11 cellular contexts compared by ENCODE assay signal in the genomic region with DNA sequence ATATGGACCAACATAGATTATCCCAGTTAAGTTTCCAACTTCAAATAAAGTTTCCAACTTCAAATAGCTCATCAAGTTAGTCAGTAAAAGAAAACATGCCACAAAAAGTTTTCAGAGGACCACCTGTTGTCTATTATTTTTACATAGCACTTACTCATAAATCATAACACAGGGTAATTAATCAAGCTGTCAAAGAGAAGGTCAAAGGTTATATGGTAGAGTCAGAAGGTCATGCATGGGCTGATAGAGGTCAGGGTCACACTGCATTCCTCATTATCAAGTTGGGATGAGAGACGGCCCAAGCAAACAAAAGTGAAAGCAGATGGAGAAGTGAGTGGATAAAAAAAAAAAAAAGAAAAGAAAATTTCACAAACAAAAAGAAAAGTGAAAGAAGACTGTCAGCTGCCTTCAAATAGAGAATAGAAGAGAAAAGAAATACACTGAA.
A peak's percentile ranks its signal among the peaks of the same experiment; 100 is the strongest.
DNase-seq lines count a peak whose midpoint lies in the region; ATAC-seq and TF ChIP-seq lines count a peak whose summit lies in the region.
"Had no signal": no experiment of that assay in that cellular context is flagged by ENCODE, and none has a peak within 500 bp of the region (broad histone marks: within the 10 kb centered on the region; RNA-seq: fewer than 3 reads in every experiment).

No MANE protein-coding gene starts in this region.

- no peak overlapping the region for H3K27ac ChIP-seq in foreskin keratinocyte
- H3K27ac ChIP-seq: suprapubic skin had no signal

- H3K36me3 Mint-ChIP-seq in activated T-helper 17 cell treated with anti-CD3 and anti-CD28 coated beads, Interleukin-2, amount 50 U/mL, for 72 hours (ENCODE audit: low read depth) = no peaks in the 10 kb centered on the region
- H3K36me3 Mint-ChIP-seq: mesothelial cell of epicardium had no signal

- peak overlapping the region; percentile 24 for H3K4me3 Mint-ChIP-seq in activated T-helper 17 cell treated with anti-CD3 and anti-CD28 coated beads, Interleukin-2, amount 50 U/mL, for 72 hours
- H3K4me3 Mint-ChIP-seq: mesothelial cell of epicardium had no signal

- H3K27me3 ChIP-seq in foreskin keratinocyte = no peaks in the 10 kb centered on the region
- H3K27me3 ChIP-seq: suprapubic skin had no signal

- H3K27ac Mint-ChIP-seq in activated T-helper 17 cell treated with anti-CD3 and anti-CD28 coated beads, Interleukin-2, amount 50 U/mL, for 72 hours = no peak overlapping the region
- H3K27ac Mint-ChIP-seq: mesothelial cell of epicardium had no signal

- H3K27me3 Mint-ChIP-seq in activated T-helper 17 cell treated with anti-CD3 and anti-CD28 coated beads, Interleukin-2, amount 50 U/mL, for 72 hours = no peaks in the 10 kb centered on the region

- no peak for TF ChIP-seq CTCF in foreskin keratinocyte (conservative IDR thresholded peaks at IDR 0.05)

- no peaks in the 10 kb centered on the region for H3K9me3 Mint-ChIP-seq in activated T-helper 17 cell treated with anti-CD3 and anti-CD28 coated beads, Interleukin-2, amount 50 U/mL, for 72 hours
- H3K9me3 Mint-ChIP-seq: mesothelial cell of epicardium had no signal

- no peaks in the 10 kb centered on the region for H3K4me1 Mint-ChIP-seq in activated T-helper 17 cell treated with anti-CD3 and anti-CD28 coated beads, Interleukin-2, amount 50 U/mL, for 72 hours

- no peaks in the 10 kb centered on the region for H3K4me1 ChIP-seq in foreskin keratinocyte
- H3K4me1 ChIP-seq: suprapubic skin had no signal

- ATAC-seq in GM21717 (IDR thresholded peaks at IDR 0.05; ENCODE audit: unreplicated experiment) (peak; percentile 70), left lobe of liver (peak; percentile 27), foreskin keratinocyte (no peak)
- ATAC-seq in activated T-helper 17 cell treated with anti-CD3 and anti-CD28 coated beads, Interleukin-2, amount 50 U/mL, for 72 hours (replicated peaks) = no peak

- DNase-seq in AG08396 (ENCODE audit: low spot score) = peak; percentile 7
- DNase-seq in left lobe of liver (ENCODE audit: low spot score) = no peak
- no peak for DNase-seq in foreskin keratinocyte
- DNase-seq in NCI-H2081 treated with DMSO at 0.1 percent for 48 hours (lab: John Stamatoyannopoulos, UW) = no peak
- no peak for DNase-seq in NCI-H187 (lab: John Stamatoyannopoulos, UW)
- DNase-seq in hepatic stellate cell (ENCODE audit: low spot score) = no peak
- DNase-seq: NCI-H82 had no signal

Comparison
In these comparisons a context has a peak if more than half of its experiments do, and no peak if none do; other contexts are left out.
1. ATAC-seq: peak in GM21717 (single experiment) and left lobe of liver (single experiment); none in activated T-helper 17 cell treated with anti-CD3 and anti-CD28 coated beads, Interleukin-2, amount 50 U/mL, for 72 hours (single experiment) and foreskin keratinocyte (single experiment).